ENCODE assay signal across 30 cellular contexts in genomic region chr10:1646332-1646731, GRCh38.
"Had no signal": no experiment of that assay in that cellular context is flagged by ENCODE, and none has a peak within 500 bp of the region (broad histone marks: within the 10 kb centered on the region; RNA-seq: fewer than 3 reads in every experiment).

No MANE protein-coding gene starts in this region.

- H3K27me3 Mint-ChIP-seq: activated CD4-positive, alpha-beta memory T cell treated with anti-CD3 and anti-CD28 coated beads, Interleukin-2, amount 10 ng/mL, durations not matched to agents 7 days and 5 days; activated CD4-positive, alpha-beta T cell treated with anti-CD3 and anti-CD28 coated beads, Interleukin-2, amount 10 ng/mL, durations not matched to agents 7 days and 5 days; activated CD8-positive, alpha-beta memory T cell treated with anti-CD3 and anti-CD28 coated beads, Interleukin-2, amount 10 ng/mL, durations not matched to agents 7 days and 5 days; activated naive CD4-positive, alpha-beta T cell treated with anti-CD3 and anti-CD28 coated beads, Interleukin-2, amount 10 ng/mL, durations not matched to agents 7 days and 5 days; activated naive CD8-positive, alpha-beta T cell; activated naive CD8-positive, alpha-beta T cell treated with anti-CD3 and anti-CD28 coated beads, Interleukin-2, amount 10 ng/mL, durations not matched to agents 7 days and 5 days had no signal

- H3K27me3 ChIP-seq: body of pancreas, brain microvascular endothelial cell had no signal

- H3K36me3 Mint-ChIP-seq: activated CD8-positive, alpha-beta memory T cell treated with anti-CD3 and anti-CD28 coated beads, Interleukin-2, amount 10 ng/mL, durations not matched to agents 7 days and 5 days; activated naive CD4-positive, alpha-beta T cell treated with anti-CD3 and anti-CD28 coated beads, Interleukin-2, amount 10 ng/mL, durations not matched to agents 7 days and 5 days; activated naive CD4-positive, alpha-beta T cell treated with anti-CD3 and anti-CD28 coated beads, Interleukin-2, amount 50 U/mL, for 24 hours; activated naive CD8-positive, alpha-beta T cell; activated naive CD8-positive, alpha-beta T cell treated with anti-CD3 and anti-CD28 coated beads, Interleukin-2, amount 10 ng/mL, durations not matched to agents 7 days and 5 days; T-cell had no signal

- DNase-seq: activated B cell treated with CpG ODN at 0.5 μM for 24 hours; activated CD4-positive, alpha-beta memory T cell treated with anti-CD3 and anti-CD28 coated beads, Interleukin-2, amount 10 ng/mL, durations not matched to agents 7 days and 5 days; activated CD4-positive, alpha-beta T cell treated with anti-CD3 and anti-CD28 coated beads for 1 hour; activated CD4-positive, alpha-beta T cell treated with anti-CD3 and anti-CD28 coated beads for 36 hours; activated CD4-positive, alpha-beta T cell treated with anti-CD3 and anti-CD28 coated beads for 48 hours; activated CD4-positive, alpha-beta T cell treated with anti-CD3 and anti-CD28 coated beads, Interleukin-2, amount 10 ng/mL, durations not matched to agents 7 days and 5 days; activated CD4-positive, alpha-beta T cell treated with anti-CD3 and anti-CD28 coated beads, Interleukin-2, amount 50 U/mL, for 48 hours; activated CD8-positive, alpha-beta memory T cell treated with anti-CD3 and anti-CD28 coated beads for 24 hours; activated CD8-positive, alpha-beta memory T cell treated with anti-CD3 and anti-CD28 coated beads, Interleukin-2, amount 10 ng/mL, durations not matched to agents 7 days and 5 days; activated CD8-positive, alpha-beta memory T cell treated with anti-CD3 and anti-CD28 coated beads, Interleukin-2, amount 50 U/mL, for 48 hours; activated CD8-positive, alpha-beta T cell treated with anti-CD3 and anti-CD28 coated beads, Interleukin-2, amount 10 ng/mL, durations not matched to agents 7 days and 5 days; activated effector memory CD4-positive, alpha-beta T cell treated with Interleukin-2 at 50 U/mL for 16 hours; activated gamma-delta T cell; activated naive CD4-positive, alpha-beta T cell treated with anti-CD3 and anti-CD28 coated beads, Interleukin-2, amount 10 ng/mL, durations not matched to agents 7 days and 5 days; activated naive CD4-positive, alpha-beta T cell treated with Interleukin-2 at 50 U/mL for 16 hours; activated naive CD8-positive, alpha-beta T cell treated with anti-CD3 and anti-CD28 coated beads, Interleukin-2, amount 10 ng/mL, durations not matched to agents 7 days and 5 days; activated naive CD8-positive, alpha-beta T cell treated with anti-CD3 and anti-CD28 coated beads, Interleukin-2, amount 50 U/mL, for 24 hours; activated T-cell treated with anti-CD3 and anti-CD28 coated beads, Interleukin-2, amount 50 U/mL, for 24 hours; activated T-cell treated with anti-CD3 and anti-CD28 coated beads, Interleukin-2, amount 50 U/mL, for 48 hours; body of pancreas; brain microvascular endothelial cell; caudate nucleus; T-helper 17 cell; T-helper 9 cell had no signal

- H3K27ac ChIP-seq: body of pancreas, brain microvascular endothelial cell, breast epithelium, VCaP had no signal

- H3K9me3 ChIP-seq: body of pancreas, breast epithelium had no signal

- H3K4me1 ChIP-seq: body of pancreas, breast epithelium had no signal

- H3K27ac Mint-ChIP-seq: activated B cell treated with CpG ODN at 0.5 μM for 24 hours; activated CD4-positive, alpha-beta memory T cell treated with anti-CD3 and anti-CD28 coated beads, Interleukin-2, amount 10 ng/mL, durations not matched to agents 7 days and 5 days; activated CD4-positive, alpha-beta T cell treated with anti-CD3 and anti-CD28 coated beads for 36 hours; activated CD4-positive, alpha-beta T cell treated with anti-CD3 and anti-CD28 coated beads, Interleukin-2, amount 10 ng/mL, durations not matched to agents 7 days and 5 days; activated CD8-positive, alpha-beta memory T cell treated with anti-CD3 and anti-CD28 coated beads, Interleukin-2, amount 10 ng/mL, durations not matched to agents 7 days and 5 days; activated CD8-positive, alpha-beta T cell treated with anti-CD3 and anti-CD28 coated beads, Interleukin-2, amount 10 ng/mL, durations not matched to agents 7 days and 5 days; activated naive CD4-positive, alpha-beta T cell treated with anti-CD3 and anti-CD28 coated beads, Interleukin-2, amount 10 ng/mL, durations not matched to agents 7 days and 5 days; activated naive CD4-positive, alpha-beta T cell treated with anti-CD3 and anti-CD28 coated beads, Interleukin-2, amount 50 U/mL, for 24 hours; activated naive CD8-positive, alpha-beta T cell; activated naive CD8-positive, alpha-beta T cell treated with anti-CD3 and anti-CD28 coated beads, Interleukin-2, amount 10 ng/mL, durations not matched to agents 7 days and 5 days; activated naive CD8-positive, alpha-beta T cell treated with anti-CD3 and anti-CD28 coated beads, Interleukin-2, amount 50 U/mL, for 24 hours; activated T-cell treated with anti-CD3 and anti-CD28 coated beads, Interleukin-2, amount 50 U/mL, for 24 hours; activated T-helper 2 cell treated with anti-CD3 and anti-CD28 coated beads, Interferon-gamma antibody, Interleukin-2, Interleukin-4, amounts not matched to agents 10 μg/mL and 5 μg/mL and 100 μg/mL, durations not matched to agents 14 hours and 24 hours and 36 hours; T-cell; T-helper 17 cell had no signal

- H3K4me3 ChIP-seq: body of pancreas, breast epithelium had no signal

- ATAC-seq: activated CD4-positive, alpha-beta T cell treated with anti-CD3 and anti-CD28 coated beads for 36 hours; activated CD8-positive, alpha-beta memory T cell treated with anti-CD3 and anti-CD28 coated beads, Interleukin-2, amount 10 ng/mL, durations not matched to agents 7 days and 5 days; activated CD8-positive, alpha-beta T cell treated with anti-CD3 and anti-CD28 coated beads, Interleukin-2, amount 10 ng/mL, durations not matched to agents 7 days and 5 days; activated naive CD8-positive, alpha-beta T cell treated with anti-CD3 and anti-CD28 coated beads, Interleukin-2, amount 50 U/mL, for 24 hours; body of pancreas; T-cell; T-helper 17 cell had no signal

- H3K36me3 ChIP-seq: brain microvascular endothelial cell, breast epithelium had no signal

- H3K4me1 Mint-ChIP-seq: activated naive CD4-positive, alpha-beta T cell treated with anti-CD3 and anti-CD28 coated beads, Interleukin-2, amount 10 ng/mL, durations not matched to agents 7 days and 5 days; activated naive CD8-positive, alpha-beta T cell treated with anti-CD3 and anti-CD28 coated beads, Interleukin-2, amount 10 ng/mL, durations not matched to agents 7 days and 5 days; T-helper 17 cell had no signal

- H3K4me3 Mint-ChIP-seq: activated B cell treated with CpG ODN at 0.5 μM for 24 hours; activated CD4-positive, alpha-beta memory T cell treated with anti-CD3 and anti-CD28 coated beads, Interleukin-2, amount 10 ng/mL, durations not matched to agents 7 days and 5 days; activated CD4-positive, alpha-beta T cell treated with anti-CD3 and anti-CD28 coated beads for 36 hours; activated CD4-positive, alpha-beta T cell treated with anti-CD3 and anti-CD28 coated beads, Interleukin-2, amount 10 ng/mL, durations not matched to agents 7 days and 5 days; activated CD8-positive, alpha-beta memory T cell treated with anti-CD3 and anti-CD28 coated beads, Interleukin-2, amount 10 ng/mL, durations not matched to agents 7 days and 5 days; activated CD8-positive, alpha-beta T cell treated with anti-CD3 and anti-CD28 coated beads, Interleukin-2, amount 10 ng/mL, durations not matched to agents 7 days and 5 days; activated naive CD4-positive, alpha-beta T cell treated with anti-CD3 and anti-CD28 coated beads, Interleukin-2, amount 10 ng/mL, durations not matched to agents 7 days and 5 days; activated naive CD4-positive, alpha-beta T cell treated with anti-CD3 and anti-CD28 coated beads, Interleukin-2, amount 50 U/mL, for 24 hours; activated naive CD8-positive, alpha-beta T cell; activated naive CD8-positive, alpha-beta T cell treated with anti-CD3 and anti-CD28 coated beads, Interleukin-2, amount 10 ng/mL, durations not matched to agents 7 days and 5 days; activated naive CD8-positive, alpha-beta T cell treated with anti-CD3 and anti-CD28 coated beads, Interleukin-2, amount 50 U/mL, for 24 hours; activated T-cell treated with anti-CD3 and anti-CD28 coated beads, Interleukin-2, amount 50 U/mL, for 24 hours; T-cell; T-helper 17 cell had no signal

- H3K9me3 Mint-ChIP-seq: activated B cell treated with CpG ODN at 0.5 μM for 24 hours; activated CD4-positive, alpha-beta memory T cell treated with anti-CD3 and anti-CD28 coated beads, Interleukin-2, amount 10 ng/mL, durations not matched to agents 7 days and 5 days; activated CD4-positive, alpha-beta T cell treated with anti-CD3 and anti-CD28 coated beads, Interleukin-2, amount 10 ng/mL, durations not matched to agents 7 days and 5 days; activated naive CD4-positive, alpha-beta T cell treated with anti-CD3 and anti-CD28 coated beads, Interleukin-2, amount 50 U/mL, for 24 hours; activated naive CD8-positive, alpha-beta T cell treated with anti-CD3 and anti-CD28 coated beads, Interleukin-2, amount 50 U/mL, for 24 hours; activated T-cell treated with anti-CD3 and anti-CD28 coated beads, Interleukin-2, amount 50 U/mL, for 24 hours; activated T-helper 2 cell treated with anti-CD3 and anti-CD28 coated beads, Interferon-gamma antibody, Interleukin-2, Interleukin-4, amounts not matched to agents 10 μg/mL and 5 μg/mL and 100 μg/mL, durations not matched to agents 14 hours and 24 hours and 36 hours; T-cell had no signal
